In the genomic region with DNA sequence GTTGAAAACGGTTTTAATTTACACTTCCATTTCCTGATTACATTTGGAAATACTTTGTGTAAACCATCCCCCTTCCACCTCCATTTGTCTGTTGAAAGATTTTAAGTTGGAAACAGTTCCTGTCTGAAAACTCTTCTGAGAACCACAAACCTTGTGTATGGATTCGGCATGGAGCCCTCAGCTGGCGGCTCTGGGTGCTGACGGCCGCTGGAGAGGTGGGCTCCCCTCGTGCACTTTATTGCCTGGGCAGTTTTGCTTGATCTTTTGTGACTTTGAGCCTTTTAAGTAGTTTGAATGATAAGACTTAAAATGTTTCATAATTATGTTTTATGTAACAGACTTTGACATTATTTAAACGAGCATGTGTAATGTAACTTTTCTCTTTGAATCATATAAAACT, we compare ENCODE assay signal across 15 cellular contexts. TPM values are rescaled to one million over a fixed set of nuclear protein-coding genes. Genes with fewer than 3 reads are reported as not detected.
DNase-seq lines count a peak whose midpoint lies in the region; ATAC-seq and TF ChIP-seq lines count a peak whose summit lies in the region.
"Had no signal": no experiment of that assay in that cellular context is flagged by ENCODE, and none has a peak within 500 bp of the region (broad histone marks: within the 10 kb centered on the region; RNA-seq: fewer than 3 reads in every experiment).

No MANE protein-coding gene starts in this region.

- H2BK12ac ChIP-seq in H9 (ENCODE audit: insufficient read length, low read depth, low read length): no peak overlapping the region

- H3K36me3 ChIP-seq in WERI-Rb-1 (peaks cover 43% of the 10 kb centered on the region), right lobe of liver (peaks cover 0 to 45% (median 31%) of the 10 kb centered on the region in 4 donors), upper lobe of right lung (peaks cover 63% of the 10 kb centered on the region)

- no peak overlapping the region for H3K23ac ChIP-seq in H9 (ENCODE audit: insufficient read length, low read depth, low read length)

- no peaks in the 10 kb centered on the region for H3K79me2 ChIP-seq in H9 (ENCODE audit: insufficient read depth, low read length)

- H3K4me3 Mint-ChIP-seq in H9: no peak overlapping the region; a peak in 1 of 5 replicates
- no peak overlapping the region for H3K4me3 Mint-ChIP-seq in effector memory CD8-positive, alpha-beta T cell

- no peak overlapping the region for H3K18ac ChIP-seq in H9 (ENCODE audit: insufficient read length, low read depth, low read length)

- intact Hi-C loops in right lobe of liver (cut with DNase I) (loop anchor here (5.0 to 10.0 kb wide), 2 partner anchors 250 to 383 kb away; no protein-coding TSS in a partner anchor), upper lobe of right lung (cut with DNase I) (no loop called here)

- no peak overlapping the region for H2AK5ac ChIP-seq in H9 (ENCODE audit: insufficient read length, low read length)

- no peak overlapping the region for H2BK15ac ChIP-seq in H9 (ENCODE audit: low read depth, low read length)

- no peak overlapping the region for H2BK20ac ChIP-seq in H9 (ENCODE audit: low read depth, low read length, poor library complexity, severe bottlenecking)

- no peak overlapping the region for H3K9ac ChIP-seq in H9 (ENCODE audit: extremely low read depth, insufficient read length, low read length)
- H3K9ac ChIP-seq: BLaER1 had no signal

- H3K4me1 ChIP-seq in H9 (ENCODE audit: insufficient read depth, low read length) (no peaks in the 10 kb centered on the region; the same call in 1 of the 2 replicates), right lobe of liver (peaks cover 0 to 6% (median 2%) of the 10 kb centered on the region in 4 donors), upper lobe of right lung (peaks cover 26% of the 10 kb centered on the region)

- H3K27me3 ChIP-seq in H9 (ENCODE audit: insufficient read depth, low read length): no peaks in the 10 kb centered on the region
- H3K27me3 ChIP-seq in WERI-Rb-1 (ENCODE audit: insufficient read depth, low read depth, severe bottlenecking): no peaks in the 10 kb centered on the region
- H3K27me3 ChIP-seq in right lobe of liver: no peaks in the 10 kb centered on the region
- H3K27me3 ChIP-seq in upper lobe of right lung: no peaks in the 10 kb centered on the region
- H3K27me3 ChIP-seq: BLaER1 had no signal

- no peak overlapping the region for H2BK120ac ChIP-seq in H9 (ENCODE audit: low read depth, low read length, poor library complexity, severe bottlenecking)

- H3K27ac ChIP-seq in H9 (ENCODE audit: insufficient read length, low read depth, low read length) (no peak overlapping the region), WERI-Rb-1 (no peak overlapping the region), right lobe of liver (no peak overlapping the region), upper lobe of right lung (no peak overlapping the region)
- H3K27ac ChIP-seq: BLaER1 had no signal

- no peaks in the 10 kb centered on the region for H4K20me1 ChIP-seq in H9 (ENCODE audit: control insufficient read depth, insufficient read depth, insufficient read length)

- H4K5ac ChIP-seq in H9 (ENCODE audit: insufficient read length, low read depth, low read length): no peak overlapping the region

- no peak overlapping the region for H3K4ac ChIP-seq in H9 (ENCODE audit: low read depth, low read length)

- no peaks in the 10 kb centered on the region for H3K9me3 ChIP-seq in H9 (ENCODE audit: control insufficient read depth, low read depth, low read length)
- H3K9me3 ChIP-seq in WERI-Rb-1 (ENCODE audit: severe bottlenecking): no peaks in the 10 kb centered on the region
- H3K9me3 ChIP-seq in right lobe of liver: no peaks in the 10 kb centered on the region
- H3K9me3 ChIP-seq in upper lobe of right lung: no peaks in the 10 kb centered on the region
- H3K9me3 ChIP-seq: BLaER1 had no signal

- H4K91ac ChIP-seq in H9 (ENCODE audit: insufficient read length, low read depth, low read length): no peak overlapping the region

- H3K79me1 ChIP-seq in H9 (ENCODE audit: insufficient read depth, low read depth, low read length, poor library complexity, severe bottlenecking): no peaks in the 10 kb centered on the region

- no peak overlapping the region for H4K8ac ChIP-seq in H9 (replicated peaks; ENCODE audit: insufficient read length, low read depth, low read length)

- no peak for TF ChIP-seq POLR2A in right lobe of liver (IDR thresholded peaks at IDR 0.05)

- no CpG with 5 or more reads among the region's 7 CpGs for WGBS in H9 (ENCODE audit: extremely low coverage, insufficient read length, low lambda C conversion rate)
- WGBS in right lobe of liver (ENCODE audit: insufficient coverage, low coverage, low lambda C conversion rate, missing lambda C conversion rate): 67% methylated on average over 7 of the region's 7 CpGs

- peaks cover 3% of the 10 kb centered on the region for H3K23me2 ChIP-seq in H9 (ENCODE audit: insufficient read length, low read depth, low read length, poor library complexity, severe bottlenecking)

- no peak overlapping the region for H2AFZ ChIP-seq in H9 (ENCODE audit: low read length)

- H3K4me2 ChIP-seq in H9 (ENCODE audit: insufficient read depth, insufficient read length, low read length): no peak overlapping the region

- peaks cover 3% of the 10 kb centered on the region for H3K27me3 Mint-ChIP-seq in H9 (ENCODE audit: low read depth)
- peaks cover 0 to 9% of the 10 kb centered on the region in 2 donors for H3K27me3 Mint-ChIP-seq in effector memory CD8-positive, alpha-beta T cell

- no peak overlapping the region for H3K56ac ChIP-seq in H9 (ENCODE audit: insufficient read length, low read depth, low read length)

- no peak overlapping the region for H3K4me3 ChIP-seq in WERI-Rb-1 (ENCODE audit: low read depth, low read length)
- no peak overlapping the region for H3K4me3 ChIP-seq in right lobe of liver
- no peak overlapping the region for H3K4me3 ChIP-seq in upper lobe of right lung
- H3K4me3 ChIP-seq: BLaER1 had no signal

- H3K9me3 Mint-ChIP-seq in H9: no peaks in the 10 kb centered on the region; a peak in 1 of 5 replicates
- H3K9me3 Mint-ChIP-seq in effector memory CD8-positive, alpha-beta T cell: no peaks in the 10 kb centered on the region

- peak; percentile 37; the same call in 2 of the 3 replicates for TF ChIP-seq CTCF in H9 (conservative IDR thresholded peaks at IDR 0.05)
- TF ChIP-seq CTCF in WERI-Rb-1 (IDR thresholded peaks at IDR 0.05; ENCODE audit: low read depth, low read length): peak; percentile 29; the same call in 1 of the 2 replicates
- TF ChIP-seq CTCF in right lobe of liver (IDR thresholded peaks at IDR 0.05): no peak
- TF ChIP-seq CTCF in upper lobe of right lung (IDR thresholded peaks at IDR 0.05): peak; percentile 8

- H2BK5ac ChIP-seq in H9 (ENCODE audit: insufficient read length, low read length): no peak overlapping the region

- no peak overlapping the region for H3K27ac Mint-ChIP-seq in H9
- no peak overlapping the region for H3K27ac Mint-ChIP-seq in effector memory CD8-positive, alpha-beta T cell

- H3T11ph ChIP-seq in H9 (ENCODE audit: low read length): no peak overlapping the region

- no peak for ATAC-seq in right lobe of liver
- no peak for ATAC-seq in upper lobe of right lung
- ATAC-seq in GM21360 (IDR thresholded peaks at IDR 0.05; ENCODE audit: unreplicated experiment): no peak
- ATAC-seq in effector memory CD8-positive, alpha-beta T cell (replicated peaks): no peak

- DNase-seq in H9 (no peak), WERI-Rb-1 (no peak), right lobe of liver (peak in 2 of 3 donors; percentile 3 to 29), upper lobe of right lung (no peak), amygdala (lab: John Stamatoyannopoulos, UW) (no peak)
- no peak for DNase-seq in effector memory CD8-positive, alpha-beta T cell
- DNase-seq: GDM1, Kasumi-1, NCI-H1105 treated with DMSO at 0.1 percent for 48 hours, NCI-H187 treated with DMSO at 0.1 percent for 48 hours, NCI-H69, OCI-M1, SIG-M5 had no signal

- peaks cover 22 to 28% of the 10 kb centered on the region in 2 experiments for H3K4me1 Mint-ChIP-seq in H9
- peaks cover 2 to 3% of the 10 kb centered on the region in 2 donors for H3K4me1 Mint-ChIP-seq in effector memory CD8-positive, alpha-beta T cell (ENCODE audit: low read depth in 2 of 2)

- H3K14ac ChIP-seq in H9 (ENCODE audit: insufficient read depth, low read length): no peak overlapping the region

- peaks cover 11 to 35% (median 33%) of the 10 kb centered on the region in 3 experiments; a peak in 6 of 7 replicates for H3K36me3 Mint-ChIP-seq in H9 (ENCODE audit: insufficient read depth in 1 of 3, low read depth in 3 of 3)
- peaks cover 56% of the 10 kb centered on the region for H3K36me3 Mint-ChIP-seq in effector memory CD8-positive, alpha-beta T cell (ENCODE audit: insufficient read depth)

RNA-seq across cellular contexts. Expression of a gene that starts 11.1 kb away (rescaled TPM):
- total RNA-seq in H9 (2021) (15.5 and 18.1 TPM in 2 replicates), right lobe of liver (10 to 100 TPM; 10.9 to 40.1 (median 27.8) TPM), upper lobe of right lung (45.6 TPM)

RNA-seq across cellular contexts. Expression of a gene that starts 25.8 kb away (rescaled TPM):
- total RNA-seq in H9 (2021): 0.07 and 0.35 TPM in 2 replicates
- under 1 TPM; 0.26 to 0.99 (median 0.55) TPM for total RNA-seq in right lobe of liver
- 4.5 TPM for total RNA-seq in upper lobe of right lung

Comparison
In these comparisons a context has a peak if more than half of its experiments do, and no peak if none do; other contexts are left out.
1. DNase-seq: peak in right lobe of liver (2 of 3); none in H9 (single experiment), WERI-Rb-1 (single experiment), upper lobe of right lung (single experiment), effector memory CD8-positive, alpha-beta T cell (0 of 3) and amygdala (0 of 56).
2. CTCF ChIP-seq: peak in H9 (single experiment), WERI-Rb-1 (single experiment) and upper lobe of right lung (single experiment); none in right lobe of liver (0 of 4).